9 cellular contexts compared by ENCODE assay signal in the genomic region with DNA sequence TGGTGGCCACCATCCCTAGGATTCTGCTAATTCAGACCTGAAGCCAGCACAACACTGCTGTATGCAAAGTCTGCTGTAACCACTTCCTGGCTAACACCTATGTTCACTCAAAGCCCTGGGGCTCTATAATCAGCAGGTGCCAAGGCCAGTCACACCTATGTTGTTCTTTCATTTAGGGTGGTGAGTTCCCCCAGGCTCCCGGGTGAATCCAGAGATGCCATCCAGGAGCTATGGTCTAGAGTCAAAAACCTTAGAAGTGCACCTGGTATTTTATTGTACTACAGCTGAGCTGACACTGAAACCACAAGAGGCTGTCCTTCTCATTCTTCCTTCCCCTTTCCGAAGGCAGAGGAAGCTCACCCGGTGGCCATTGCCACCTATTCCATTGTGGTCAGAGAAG. TPM values are rescaled to one million over a fixed set of nuclear protein-coding genes. Genes with fewer than 3 reads are reported as not detected.
DNase-seq lines count a peak whose midpoint lies in the region; ATAC-seq, FAIRE-seq and TF ChIP-seq lines count a peak whose summit lies in the region.
"Had no signal": no experiment of that assay in that cellular context is flagged by ENCODE, and none has a peak within 500 bp of the region (broad histone marks: within the 10 kb centered on the region; RNA-seq: fewer than 3 reads in every experiment).

No MANE protein-coding gene starts in this region.

- no peak for TF ChIP-seq POLR2A in H54 (IDR thresholded peaks at IDR 0.05; ENCODE audit: low read depth, low read length)
- TF ChIP-seq POLR2A in erythroblast (IDR thresholded peaks at IDR 0.05; ENCODE audit: low read length), result no peak

- DNase-seq in H54 (ENCODE audit: insufficient read length, low spot score) (no peak), GM13976 (ENCODE audit: low spot score) (no peak), erythroblast (lab: John Stamatoyannopoulos, UW) (no peak), Right ventricle myocardium superior (no peak)

- in situ Hi-C loops in GM13976 (cut with MboI; ENCODE audit: low sequenced_read_pairs, unreplicated experiment), result no loop called here

- intact Hi-C loops in Right ventricle myocardium superior (cut with DNase I), result no loop called here

- no peak for FAIRE-seq in H54 (lab: Jason Lieb, UNC)
- FAIRE-seq: K562 had no signal

- no peak for TF ChIP-seq CTCF in GM13976 (IDR thresholded peaks at IDR 0.05; ENCODE audit: borderline replicate concordance, control extremely low read depth, extremely low read depth, insufficient read depth, missing control alignments)

- ATAC-seq in GM18517 (IDR thresholded peaks at IDR 0.05; ENCODE audit: unreplicated experiment), result peak; percentile 98
- peak; percentile 98 for ATAC-seq in GM21447 (IDR thresholded peaks at IDR 0.05; ENCODE audit: unreplicated experiment)
- peak; percentile 88 for ATAC-seq in HG03575 (IDR thresholded peaks at IDR 0.05; ENCODE audit: extremely low read depth, insufficient number of reproducible peaks, low FRiP score, unreplicated experiment)
- ATAC-seq in esophagus mucosa, result peak; percentile 76
- no peak for ATAC-seq in Right ventricle myocardium superior (ENCODE audit: poor library complexity)
- ATAC-seq: K562 had no signal

RNA-seq across cellular contexts. Expression of gene CCDC141, which starts 46.2 kb away (rescaled TPM):
- total RNA-seq in esophagus mucosa, result 0.28 TPM
- 136 TPM for total RNA-seq in Right ventricle myocardium superior

Comparison
In these comparisons a context has a peak if more than half of its experiments do, and no peak if none do; other contexts are left out.
1. RNA of gene CCDC141, which starts 46.2 kb away (total RNA-seq): 136 TPM in Right ventricle myocardium superior (single experiment); 0.28 TPM in esophagus mucosa (single experiment); every median in the first group is over 100 times any median in the second.